ENCODE assay signal across 19 cellular contexts in genomic region chr1:239854956-239855355, GRCh38.
"Had no signal": no experiment of that assay in that cellular context is flagged by ENCODE, and none has a peak within 500 bp of the region (broad histone marks: within the 10 kb centered on the region; RNA-seq: fewer than 3 reads in every experiment).

No MANE protein-coding gene starts in this region.

- H3K4me1 Mint-ChIP-seq: naive thymus-derived CD8-positive, alpha-beta T cell had no signal

- H3K9me3 ChIP-seq: esophagus squamous epithelium, gastroesophageal sphincter, mucosa of descending colon, sigmoid colon, thoracic aorta, transverse colon had no signal

- H3K36me3 ChIP-seq: esophagus squamous epithelium, gastroesophageal sphincter, sigmoid colon, stomach, thoracic aorta, transverse colon had no signal

- H3K27ac Mint-ChIP-seq: naive thymus-derived CD8-positive, alpha-beta T cell had no signal

- ATAC-seq: gastroesophageal sphincter; left lobe of liver; mucosa of descending colon; naive thymus-derived CD8-positive, alpha-beta T cell had no signal

- H3K4me3 Mint-ChIP-seq: naive thymus-derived CD8-positive, alpha-beta T cell had no signal

- H3K4me3 ChIP-seq: esophagus squamous epithelium, gastroesophageal sphincter, mucosa of descending colon, sigmoid colon, skin epidermis, stomach, thoracic aorta, transverse colon had no signal

- H3K27me3 ChIP-seq: esophagus squamous epithelium, gastroesophageal sphincter, sigmoid colon, stomach, transverse colon had no signal

- DNase-seq: dermis blood vessel endothelial cell; esophagus squamous epithelium; foreskin fibroblast; glutamatergic neuron; islet precursor cell; mucosa of descending colon; naive thymus-derived CD8-positive, alpha-beta T cell; posterior cingulate gyrus; sigmoid colon; stimulated activated CD4-positive, alpha-beta T cell treated with anti-CD3 and anti-CD28 coated beads, Interleukin-2, amount 100 ng/mL, for 24 hours; stimulated activated CD4-positive, alpha-beta T cell treated with anti-CD3 and anti-CD28 coated beads, Interleukin-4, amount 100 ng/mL, for 4 hours; stimulated activated naive CD4-positive, alpha-beta T cell; stomach; substantia nigra; transverse colon had no signal
